14 cellular contexts compared by ENCODE assay signal in genomic region chr6:154814063-154814462, GRCh38.
DNase-seq lines count a peak whose midpoint lies in the region; ATAC-seq, FAIRE-seq and TF ChIP-seq lines count a peak whose summit lies in the region.
"Had no signal": no experiment of that assay in that cellular context is flagged by ENCODE, and none has a peak within 500 bp of the region (broad histone marks: within the 10 kb centered on the region; RNA-seq: fewer than 3 reads in every experiment).

No MANE protein-coding gene starts in this region.

- peaks cover 25 to 92% of the 10 kb centered on the region in 2 experiments for H3K36me3 ChIP-seq in HepG2 (replicated peaks in 1 of 2; ENCODE audit: control insufficient read depth in 1 of 2, insufficient read depth in 2 of 2, low read length in 2 of 2)

- no peak overlapping the region for H2AFZ ChIP-seq in HepG2 (ENCODE audit: low read length)

- WGBS in HepG2 (ENCODE audit: low lambda C conversion rate): 97% methylated on average over 7 of the region's 7 CpGs

- TF ChIP-seq POLR2A in HepG2 (IDR thresholded peaks at IDR 0.05; ENCODE audit: insufficient read depth in 1 of 2, low read depth in 2 of 2, low read length in 2 of 2): no peak

- no peak for TF ChIP-seq CTCF in HepG2 (CRISPR knock-in tag; IDR thresholded peaks at IDR 0.05)

- no peaks in the 10 kb centered on the region for H3K79me2 ChIP-seq in HepG2 (ENCODE audit: insufficient read depth, low read length)

- peaks cover 10% of the 10 kb centered on the region; the same call in 1 of the 2 replicates for H3K4me1 ChIP-seq in HepG2 (ENCODE audit: insufficient read depth, low read length)
- H3K4me1 ChIP-seq: right atrium auricular region had no signal

- intact Hi-C loops in HepG2 (cut with micrococcal nuclease; ENCODE audit: unreplicated experiment): no loop called here

- FAIRE-seq in HepG2 (lab: Jason Lieb, UNC): no peak

- DNase-seq in DMS79 (lab: John Stamatoyannopoulos, UW) (peak; percentile 5), DMS79 treated with DMSO at 0.1 percent for 48 hours (lab: John Stamatoyannopoulos, UW) (no peak), glomerular visceral epithelial cell (ENCODE audit: extremely low spot score) (no peak), HepG2 (ENCODE audit: low spot score) (no peak), SIG-M5 (lab: John Stamatoyannopoulos, UW) (no peak)
- DNase-seq in activated CD4-positive, CD25-positive, alpha-beta regulatory T cell (lab: John Stamatoyannopoulos, UW): no peak
- DNase-seq: activated CD8-positive, alpha-beta T cell treated with anti-CD3 and anti-CD28 coated beads for 36 hours; dorsolateral prefrontal cortex; Kasumi-1 had no signal

- ATAC-seq in HG02623 (IDR thresholded peaks at IDR 0.05; ENCODE audit: unreplicated experiment) (peak; percentile 83), HG03432 (IDR thresholded peaks at IDR 0.05; ENCODE audit: unreplicated experiment) (peak; percentile 89), HepG2 (no peak)
- ATAC-seq: activated CD8-positive, alpha-beta T cell treated with anti-CD3 and anti-CD28 coated beads for 36 hours; activated naive CD4-positive, alpha-beta T cell treated with anti-CD3 and anti-CD28 coated beads, Interleukin-2, amount 50 U/mL, for 72 hours had no signal

- H3K27me3 ChIP-seq in HepG2 (ENCODE audit: control insufficient read depth in 1 of 2, insufficient read depth in 2 of 2, low read length in 2 of 2): no peaks in the 10 kb centered on the region
- H3K27me3 ChIP-seq: dorsolateral prefrontal cortex, right atrium auricular region had no signal

- no peak overlapping the region for H3K4me2 ChIP-seq in HepG2 (ENCODE audit: low read depth, low read length)

- no peaks in the 10 kb centered on the region for H4K20me1 ChIP-seq in HepG2 (ENCODE audit: insufficient read depth, low read length)

- POLR2A ChIA-PET in HepG2 (lab: Yijun Ruan, JAX): no interaction called here

- TF ChIP-seq RAD21 in HepG2 (CRISPR knock-in tag; IDR thresholded peaks at IDR 0.05): no peak

- no peak overlapping the region for H3K4me3 ChIP-seq in HepG2 (replicated peaks in 1 of 3; ENCODE audit: insufficient read depth in 1 of 3, low read depth in 2 of 3, low read length in 3 of 3)
- H3K4me3 ChIP-seq: dorsolateral prefrontal cortex, right atrium auricular region had no signal

- BruUV-seq in HepG2 (replicated peaks; lab: Mats Ljungman, UMichigan): no TSS peak

- H3K27ac ChIP-seq in HepG2 (ENCODE audit: extremely low read length, insufficient read depth, low read length): no peak overlapping the region
- H3K27ac ChIP-seq: 22Rv1, dorsolateral prefrontal cortex, right atrium auricular region had no signal

- CTCF ChIA-PET in HepG2 (lab: Yijun Ruan, JAX; ENCODE audit: low intra/inter-chr PET ratio, low total read pairs): no interaction called here

- no peaks in the 10 kb centered on the region for H3K9me3 ChIP-seq in HepG2 (ENCODE audit: low read length)
- H3K9me3 ChIP-seq: right atrium auricular region had no signal

- TF ChIP-seq EP300 in HepG2 (IDR thresholded peaks at IDR 0.05; ENCODE audit: low read depth in 2 of 2, low read length in 2 of 2) (no peak), HepG2 (CRISPR knock-in tag; IDR thresholded peaks at IDR 0.05; ENCODE audit: borderline replicate concordance) (no peak)

- in situ Hi-C loops in HepG2 (cut with HindIII; ENCODE audit: extremely low pct_ligation_motif_present, low pct_unique_long_range_greater_than_20kb): no loop called here

- H3K9ac ChIP-seq in HepG2 (ENCODE audit: insufficient read depth, low read depth, low read length): no peak overlapping the region

TF ChIP-seq in HepG2, 621 proteins besides CTCF, POLR2A, EP300 and RAD21 (continues in another document):
- TF ChIP-seq, protein P1, sequence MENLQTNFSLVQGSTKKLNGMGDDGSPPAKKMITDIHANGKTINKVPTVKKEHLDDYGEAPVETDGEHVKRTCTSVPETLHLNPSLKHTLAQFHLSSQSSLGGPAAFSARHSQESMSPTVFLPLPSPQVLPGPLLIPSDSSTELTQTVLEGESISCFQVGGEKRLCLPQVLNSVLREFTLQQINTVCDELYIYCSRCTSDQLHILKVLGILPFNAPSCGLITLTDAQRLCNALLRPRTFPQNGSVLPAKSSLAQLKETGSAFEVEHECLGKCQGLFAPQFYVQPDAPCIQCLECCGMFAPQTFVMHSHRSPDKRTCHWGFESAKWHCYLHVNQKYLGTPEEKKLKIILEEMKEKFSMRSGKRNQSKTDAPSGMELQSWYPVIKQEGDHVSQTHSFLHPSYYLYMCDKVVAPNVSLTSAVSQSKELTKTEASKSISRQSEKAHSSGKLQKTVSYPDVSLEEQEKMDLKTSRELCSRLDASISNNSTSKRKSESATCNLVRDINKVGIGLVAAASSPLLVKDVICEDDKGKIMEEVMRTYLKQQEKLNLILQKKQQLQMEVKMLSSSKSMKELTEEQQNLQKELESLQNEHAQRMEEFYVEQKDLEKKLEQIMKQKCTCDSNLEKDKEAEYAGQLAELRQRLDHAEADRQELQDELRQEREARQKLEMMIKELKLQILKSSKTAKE (CRISPR knock-in tag; IDR thresholded peaks at IDR 0.05; ENCODE audit: borderline replicate concordance): no peak
- TF ChIP-seq NFRKB (IDR thresholded peaks at IDR 0.05) (no peak), SOX6 (IDR thresholded peaks at IDR 0.05) (no peak), SOX6 (CRISPR knock-in tag; IDR thresholded peaks at IDR 0.05) (no peak), PPARG (CRISPR knock-in tag; conservative IDR thresholded peaks at IDR 0.05) (no peak), CAMTA2 (CRISPR knock-in tag; IDR thresholded peaks at IDR 0.05; ENCODE audit: borderline replicate concordance) (no peak), FOXK1 (CRISPR knock-in tag; IDR thresholded peaks at IDR 0.05; ENCODE audit: borderline replicate concordance, low read depth) (no peak), ZSCAN9 (CRISPR knock-in tag; IDR thresholded peaks at IDR 0.05; ENCODE audit: borderline replicate concordance) (no peak), ZNF17 (CRISPR knock-in tag; IDR thresholded peaks at IDR 0.05) (no peak), TCF7 (IDR thresholded peaks at IDR 0.05; ENCODE audit: low read depth) (no peak), NCOR1 (IDR thresholded peaks at IDR 0.05; ENCODE audit: borderline replicate concordance, low read length) (no peak), ZNF678 (CRISPR knock-in tag; IDR thresholded peaks at IDR 0.05) (no peak)
- TF ChIP-seq, protein P2, sequence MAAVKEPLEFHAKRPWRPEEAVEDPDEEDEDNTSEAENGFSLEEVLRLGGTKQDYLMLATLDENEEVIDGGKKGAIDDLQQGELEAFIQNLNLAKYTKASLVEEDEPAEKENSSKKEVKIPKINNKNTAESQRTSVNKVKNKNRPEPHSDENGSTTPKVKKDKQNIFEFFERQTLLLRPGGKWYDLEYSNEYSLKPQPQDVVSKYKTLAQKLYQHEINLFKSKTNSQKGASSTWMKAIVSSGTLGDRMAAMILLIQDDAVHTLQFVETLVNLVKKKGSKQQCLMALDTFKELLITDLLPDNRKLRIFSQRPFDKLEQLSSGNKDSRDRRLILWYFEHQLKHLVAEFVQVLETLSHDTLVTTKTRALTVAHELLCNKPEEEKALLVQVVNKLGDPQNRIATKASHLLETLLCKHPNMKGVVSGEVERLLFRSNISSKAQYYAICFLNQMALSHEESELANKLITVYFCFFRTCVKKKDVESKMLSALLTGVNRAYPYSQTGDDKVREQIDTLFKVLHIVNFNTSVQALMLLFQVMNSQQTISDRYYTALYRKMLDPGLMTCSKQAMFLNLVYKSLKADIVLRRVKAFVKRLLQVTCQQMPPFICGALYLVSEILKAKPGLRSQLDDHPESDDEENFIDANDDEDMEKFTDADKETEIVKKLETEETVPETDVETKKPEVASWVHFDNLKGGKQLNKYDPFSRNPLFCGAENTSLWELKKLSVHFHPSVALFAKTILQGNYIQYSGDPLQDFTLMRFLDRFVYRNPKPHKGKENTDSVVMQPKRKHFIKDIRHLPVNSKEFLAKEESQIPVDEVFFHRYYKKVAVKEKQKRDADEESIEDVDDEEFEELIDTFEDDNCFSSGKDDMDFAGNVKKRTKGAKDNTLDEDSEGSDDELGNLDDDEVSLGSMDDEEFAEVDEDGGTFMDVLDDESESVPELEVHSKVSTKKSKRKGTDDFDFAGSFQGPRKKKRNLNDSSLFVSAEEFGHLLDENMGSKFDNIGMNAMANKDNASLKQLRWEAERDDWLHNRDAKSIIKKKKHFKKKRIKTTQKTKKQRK (IDR thresholded peaks at IDR 0.05; ENCODE audit: low read length): no peak
- TF ChIP-seq, protein P3, sequence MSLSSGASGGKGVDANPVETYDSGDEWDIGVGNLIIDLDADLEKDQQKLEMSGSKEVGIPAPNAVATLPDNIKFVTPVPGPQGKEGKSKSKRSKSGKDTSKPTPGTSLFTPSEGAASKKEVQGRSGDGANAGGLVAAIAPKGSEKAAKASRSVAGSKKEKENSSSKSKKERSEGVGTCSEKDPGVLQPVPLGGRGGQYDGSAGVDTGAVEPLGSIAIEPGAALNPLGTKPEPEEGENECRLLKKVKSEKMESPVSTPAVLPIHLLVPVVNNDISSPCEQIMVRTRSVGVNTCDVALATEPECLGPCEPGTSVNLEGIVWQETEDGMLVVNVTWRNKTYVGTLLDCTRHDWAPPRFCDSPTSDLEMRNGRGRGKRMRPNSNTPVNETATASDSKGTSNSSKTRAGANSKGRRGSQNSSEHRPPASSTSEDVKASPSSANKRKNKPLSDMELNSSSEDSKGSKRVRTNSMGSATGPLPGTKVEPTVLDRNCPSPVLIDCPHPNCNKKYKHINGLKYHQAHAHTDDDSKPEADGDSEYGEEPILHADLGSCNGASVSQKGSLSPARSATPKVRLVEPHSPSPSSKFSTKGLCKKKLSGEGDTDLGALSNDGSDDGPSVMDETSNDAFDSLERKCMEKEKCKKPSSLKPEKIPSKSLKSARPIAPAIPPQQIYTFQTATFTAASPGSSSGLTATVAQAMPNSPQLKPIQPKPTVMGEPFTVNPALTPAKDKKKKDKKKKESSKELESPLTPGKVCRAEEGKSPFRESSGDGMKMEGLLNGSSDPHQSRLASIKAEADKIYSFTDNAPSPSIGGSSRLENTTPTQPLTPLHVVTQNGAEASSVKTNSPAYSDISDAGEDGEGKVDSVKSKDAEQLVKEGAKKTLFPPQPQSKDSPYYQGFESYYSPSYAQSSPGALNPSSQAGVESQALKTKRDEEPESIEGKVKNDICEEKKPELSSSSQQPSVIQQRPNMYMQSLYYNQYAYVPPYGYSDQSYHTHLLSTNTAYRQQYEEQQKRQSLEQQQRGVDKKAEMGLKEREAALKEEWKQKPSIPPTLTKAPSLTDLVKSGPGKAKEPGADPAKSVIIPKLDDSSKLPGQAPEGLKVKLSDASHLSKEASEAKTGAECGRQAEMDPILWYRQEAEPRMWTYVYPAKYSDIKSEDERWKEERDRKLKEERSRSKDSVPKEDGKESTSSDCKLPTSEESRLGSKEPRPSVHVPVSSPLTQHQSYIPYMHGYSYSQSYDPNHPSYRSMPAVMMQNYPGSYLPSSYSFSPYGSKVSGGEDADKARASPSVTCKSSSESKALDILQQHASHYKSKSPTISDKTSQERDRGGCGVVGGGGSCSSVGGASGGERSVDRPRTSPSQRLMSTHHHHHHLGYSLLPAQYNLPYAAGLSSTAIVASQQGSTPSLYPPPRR (CRISPR knock-in tag; IDR thresholded peaks at IDR 0.05; ENCODE audit: borderline replicate concordance): no peak
